Comparison of ENCODE assay signal across 1 cellular context in the genomic region with DNA sequence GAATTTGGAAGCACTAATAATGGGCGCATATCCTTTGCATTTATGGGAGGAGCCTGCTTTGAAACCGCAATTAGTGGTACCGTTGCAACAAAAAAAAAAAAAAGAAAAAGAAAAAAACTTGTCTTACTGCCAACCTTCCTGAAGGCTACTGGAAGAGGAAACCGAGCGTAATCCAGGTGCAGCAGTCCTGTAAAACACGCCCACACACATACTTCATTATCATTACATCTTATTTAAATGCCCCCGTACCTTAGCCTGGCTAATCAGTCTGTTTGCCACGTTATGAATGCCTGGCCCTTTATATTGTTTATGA.
TF ChIP-seq lines count a peak whose summit lies in the region.

No MANE protein-coding gene starts in this region.

TF ChIP-seq in K562, 482 proteins besides CTCF, POLR2A, EP300 and RAD21:
- TF ChIP-seq, protein P1, sequence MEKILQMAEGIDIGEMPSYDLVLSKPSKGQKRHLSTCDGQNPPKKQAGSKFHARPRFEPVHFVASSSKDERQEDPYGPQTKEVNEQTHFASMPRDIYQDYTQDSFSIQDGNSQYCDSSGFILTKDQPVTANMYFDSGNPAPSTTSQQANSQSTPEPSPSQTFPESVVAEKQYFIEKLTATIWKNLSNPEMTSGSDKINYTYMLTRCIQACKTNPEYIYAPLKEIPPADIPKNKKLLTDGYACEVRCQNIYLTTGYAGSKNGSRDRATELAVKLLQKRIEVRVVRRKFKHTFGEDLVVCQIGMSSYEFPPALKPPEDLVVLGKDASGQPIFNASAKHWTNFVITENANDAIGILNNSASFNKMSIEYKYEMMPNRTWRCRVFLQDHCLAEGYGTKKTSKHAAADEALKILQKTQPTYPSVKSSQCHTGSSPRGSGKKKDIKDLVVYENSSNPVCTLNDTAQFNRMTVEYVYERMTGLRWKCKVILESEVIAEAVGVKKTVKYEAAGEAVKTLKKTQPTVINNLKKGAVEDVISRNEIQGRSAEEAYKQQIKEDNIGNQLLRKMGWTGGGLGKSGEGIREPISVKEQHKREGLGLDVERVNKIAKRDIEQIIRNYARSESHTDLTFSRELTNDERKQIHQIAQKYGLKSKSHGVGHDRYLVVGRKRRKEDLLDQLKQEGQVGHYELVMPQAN (IDR thresholded peaks at IDR 0.05; ENCODE audit: borderline replicate concordance): 0 out of 2 replicates have a peak, but pooled peaks have one; percentile 4
- no peak for TF ChIP-seq SLC30A9 (CRISPR knock-in tag; IDR thresholded peaks at IDR 0.05)
- no peak for TF ChIP-seq HDAC1 (IDR thresholded peaks at IDR 0.05)
- no peak for TF ChIP-seq BRD4 (IDR thresholded peaks at IDR 0.05)
- TF ChIP-seq EGR1 (conservative IDR thresholded peaks at IDR 0.05): peak; percentile 46
- TF ChIP-seq PRMT5 (CRISPR knock-in tag; IDR thresholded peaks at IDR 0.05): no peak
- TF ChIP-seq SMARCA4 (IDR thresholded peaks at IDR 0.05): 0 out of 2 replicates have a peak, but pooled peaks have one; percentile 33
- 0 out of 2 replicates have a peak, but pooled peaks have one; percentile 13 for TF ChIP-seq CREB1 (IDR thresholded peaks at IDR 0.05)
- no peak for TF ChIP-seq CREB1 (CRISPR knock-in tag; IDR thresholded peaks at IDR 0.05)
- TF ChIP-seq EZH2 (IDR thresholded peaks at IDR 0.05; ENCODE audit: borderline replicate concordance, low read depth, low read length): no peak
- TF ChIP-seq TEAD4 (IDR thresholded peaks at IDR 0.05; ENCODE audit: low read length): no peak
- TF ChIP-seq TEAD4 (CRISPR knock-in tag; IDR thresholded peaks at IDR 0.05; ENCODE audit: borderline replicate concordance): no peak
- TF ChIP-seq BCOR (IDR thresholded peaks at IDR 0.05): 0 out of 2 replicates have a peak, but pooled peaks have one; percentile 7
- TF ChIP-seq FOS (IDR thresholded peaks at IDR 0.05; ENCODE audit: extremely low read depth, insufficient read length): no peak
- TF ChIP-seq ELF2 (CRISPR knock-in tag; IDR thresholded peaks at IDR 0.05): no peak
- no peak for TF ChIP-seq SIRT6 (IDR thresholded peaks at IDR 0.05; ENCODE audit: low read depth, low read length)
- peak; percentile 16; the same call in 1 of the 2 replicates for TF ChIP-seq ESRRA (IDR thresholded peaks at IDR 0.05; ENCODE audit: borderline replicate concordance, low read depth)
- no peak for TF ChIP-seq RBM22 (IDR thresholded peaks at IDR 0.05; ENCODE audit: low read depth, low read length, poor library complexity, severe bottlenecking)
- peak; percentile 68; the same call in 1 of the 2 replicates for TF ChIP-seq ZNF384 (IDR thresholded peaks at IDR 0.05; ENCODE audit: low read depth, low read length)
- 0 out of 2 replicates have a peak, but pooled peaks have one; percentile 4 for TF ChIP-seq NFIC (IDR thresholded peaks at IDR 0.05)
- 0 out of 2 replicates have a peak, but pooled peaks have one; percentile 4 for TF ChIP-seq NCOA1 (IDR thresholded peaks at IDR 0.05; ENCODE audit: low read depth)
- TF ChIP-seq ZNF561 (CRISPR knock-in tag; conservative IDR thresholded peaks at IDR 0.05): no peak
- TF ChIP-seq HIVEP1 (CRISPR knock-in tag; IDR thresholded peaks at IDR 0.05): no peak
- no peak for TF ChIP-seq ZNF431 (CRISPR knock-in tag; IDR thresholded peaks at IDR 0.05)
- TF ChIP-seq ELK1 (CRISPR knock-in tag; IDR thresholded peaks at IDR 0.05): no peak
- no peak for TF ChIP-seq CBX8 (IDR thresholded peaks at IDR 0.05; ENCODE audit: borderline replicate concordance, extremely low read depth, low read depth, low read length, poor library complexity, severe bottlenecking)
- peak; percentile 24 for TF ChIP-seq BRD9 (IDR thresholded peaks at IDR 0.05; ENCODE audit: low read depth, partially characterized antibody)
- TF ChIP-seq, protein P2, sequence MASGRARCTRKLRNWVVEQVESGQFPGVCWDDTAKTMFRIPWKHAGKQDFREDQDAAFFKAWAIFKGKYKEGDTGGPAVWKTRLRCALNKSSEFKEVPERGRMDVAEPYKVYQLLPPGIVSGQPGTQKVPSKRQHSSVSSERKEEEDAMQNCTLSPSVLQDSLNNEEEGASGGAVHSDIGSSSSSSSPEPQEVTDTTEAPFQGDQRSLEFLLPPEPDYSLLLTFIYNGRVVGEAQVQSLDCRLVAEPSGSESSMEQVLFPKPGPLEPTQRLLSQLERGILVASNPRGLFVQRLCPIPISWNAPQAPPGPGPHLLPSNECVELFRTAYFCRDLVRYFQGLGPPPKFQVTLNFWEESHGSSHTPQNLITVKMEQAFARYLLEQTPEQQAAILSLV (tag; IDR thresholded peaks at IDR 0.05): no peak
TF ChIP-seq in K562: peak in this region for 10.
